1 cellular context compared by ENCODE assay signal in the genomic region with DNA sequence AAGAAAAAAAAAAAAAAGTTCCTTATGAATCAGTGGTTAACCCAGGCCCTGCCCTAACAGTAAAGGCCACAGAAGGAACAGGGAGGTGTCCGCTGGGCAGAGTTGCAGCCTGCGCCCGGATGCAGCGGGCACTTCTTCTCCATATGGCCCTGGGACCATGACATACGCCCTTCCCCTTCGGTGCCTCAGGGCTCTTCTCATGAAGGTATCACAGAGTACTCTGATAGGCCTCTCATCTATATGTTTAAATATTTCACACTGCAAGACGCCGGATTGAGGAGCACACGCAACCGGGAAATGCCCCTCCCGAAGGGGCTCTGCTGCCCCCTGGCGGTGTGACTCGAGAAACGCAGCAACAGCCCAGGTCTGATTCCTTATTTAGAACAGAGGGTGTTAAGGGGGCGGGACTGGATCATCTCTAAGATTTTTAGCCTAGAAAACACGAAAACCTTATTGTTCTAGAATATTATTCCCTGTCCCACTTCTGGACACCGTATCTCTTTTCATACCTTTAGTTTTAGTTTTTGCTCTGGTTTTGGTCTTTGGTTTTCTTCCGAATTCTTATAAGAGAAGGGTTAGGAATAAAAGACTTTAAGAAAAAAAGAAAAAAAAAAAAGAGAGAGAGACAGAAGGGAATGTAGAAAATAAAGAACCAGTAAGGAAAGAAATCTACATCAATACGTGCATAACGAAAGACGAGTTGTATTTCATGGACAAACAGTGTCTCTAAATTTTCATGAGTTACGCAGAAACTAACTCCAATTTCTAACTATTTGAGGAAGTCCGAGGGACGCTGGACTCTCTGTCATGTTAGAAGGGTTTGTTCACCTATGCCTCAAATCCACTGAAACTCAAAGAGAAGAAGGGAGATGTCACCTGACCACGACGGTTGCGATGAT.
TF ChIP-seq lines count a peak whose summit lies in the region.

No MANE protein-coding gene starts in this region.

TF ChIP-seq in GM23338, 12 proteins besides CTCF, POLR2A, EP300 and RAD21 (continued from another document):
- TF ChIP-seq ZNF462 (CRISPR knock-in tag; IDR thresholded peaks at IDR 0.05) (no peak), ZNF331 (CRISPR knock-in tag; IDR thresholded peaks at IDR 0.05; ENCODE audit: low read depth) (no peak)
- TF ChIP-seq, protein P1, sequence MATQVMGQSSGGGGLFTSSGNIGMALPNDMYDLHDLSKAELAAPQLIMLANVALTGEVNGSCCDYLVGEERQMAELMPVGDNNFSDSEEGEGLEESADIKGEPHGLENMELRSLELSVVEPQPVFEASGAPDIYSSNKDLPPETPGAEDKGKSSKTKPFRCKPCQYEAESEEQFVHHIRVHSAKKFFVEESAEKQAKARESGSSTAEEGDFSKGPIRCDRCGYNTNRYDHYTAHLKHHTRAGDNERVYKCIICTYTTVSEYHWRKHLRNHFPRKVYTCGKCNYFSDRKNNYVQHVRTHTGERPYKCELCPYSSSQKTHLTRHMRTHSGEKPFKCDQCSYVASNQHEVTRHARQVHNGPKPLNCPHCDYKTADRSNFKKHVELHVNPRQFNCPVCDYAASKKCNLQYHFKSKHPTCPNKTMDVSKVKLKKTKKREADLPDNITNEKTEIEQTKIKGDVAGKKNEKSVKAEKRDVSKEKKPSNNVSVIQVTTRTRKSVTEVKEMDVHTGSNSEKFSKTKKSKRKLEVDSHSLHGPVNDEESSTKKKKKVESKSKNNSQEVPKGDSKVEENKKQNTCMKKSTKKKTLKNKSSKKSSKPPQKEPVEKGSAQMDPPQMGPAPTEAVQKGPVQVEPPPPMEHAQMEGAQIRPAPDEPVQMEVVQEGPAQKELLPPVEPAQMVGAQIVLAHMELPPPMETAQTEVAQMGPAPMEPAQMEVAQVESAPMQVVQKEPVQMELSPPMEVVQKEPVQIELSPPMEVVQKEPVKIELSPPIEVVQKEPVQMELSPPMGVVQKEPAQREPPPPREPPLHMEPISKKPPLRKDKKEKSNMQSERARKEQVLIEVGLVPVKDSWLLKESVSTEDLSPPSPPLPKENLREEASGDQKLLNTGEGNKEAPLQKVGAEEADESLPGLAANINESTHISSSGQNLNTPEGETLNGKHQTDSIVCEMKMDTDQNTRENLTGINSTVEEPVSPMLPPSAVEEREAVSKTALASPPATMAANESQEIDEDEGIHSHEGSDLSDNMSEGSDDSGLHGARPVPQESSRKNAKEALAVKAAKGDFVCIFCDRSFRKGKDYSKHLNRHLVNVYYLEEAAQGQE (IDR thresholded peaks at IDR 0.05; ENCODE audit: unreplicated experiment), result no peak
